Comparison of ENCODE assay signal across 8 cellular contexts in the genomic region with DNA sequence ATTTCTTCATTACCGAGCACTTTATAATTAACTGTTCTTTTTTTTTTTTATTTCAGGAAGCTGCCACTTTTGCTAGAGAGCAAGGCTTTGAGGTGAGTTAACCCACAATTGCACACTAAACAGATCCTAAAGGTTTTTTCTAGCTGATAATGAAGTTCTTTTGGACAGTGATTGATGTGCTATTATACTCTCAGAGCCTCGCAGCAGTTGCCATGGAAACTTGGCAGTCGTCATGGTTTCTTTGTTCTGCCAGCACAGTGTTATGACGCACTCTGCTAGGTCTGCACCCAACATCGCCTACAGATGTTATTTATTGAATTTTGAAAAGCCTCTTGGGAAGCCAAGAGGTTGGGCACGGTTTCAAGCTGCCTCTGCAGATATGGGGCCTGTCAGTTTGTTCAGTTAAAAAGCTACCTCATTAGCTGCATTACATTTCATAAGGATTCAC.
DNase-seq lines count a peak whose midpoint lies in the region; ATAC-seq and TF ChIP-seq lines count a peak whose summit lies in the region.

No MANE protein-coding gene starts in this region.

- TF ChIP-seq CTCF in Loucy (conservative IDR thresholded peaks at IDR 0.05; ENCODE audit: low read length): no peak

- ATAC-seq in T-cell (replicated peaks in 1 of 4): peak; percentile 69 to 88 (median 78)
- peak; percentile 94 to 97 for ATAC-seq in left cardiac atrium
- ATAC-seq in sciatic nerve: peak; percentile 97
- ATAC-seq in HG03039 (IDR thresholded peaks at IDR 0.05; ENCODE audit: unreplicated experiment): no peak
- ATAC-seq in HG02884 (IDR thresholded peaks at IDR 0.05; ENCODE audit: unreplicated experiment): no peak

- no peaks in the 10 kb centered on the region for H3K79me2 ChIP-seq in Loucy (ENCODE audit: insufficient read depth, low read length)

- peak overlapping the region; percentile 39 for H3K4me3 ChIP-seq in Loucy (ENCODE audit: low read length, poor library complexity, severe bottlenecking)

- no peaks in the 10 kb centered on the region for H3K9me3 ChIP-seq in Loucy (ENCODE audit: insufficient read depth, low read depth, low read length)

- peak overlapping the region; percentile 65 for H3K9ac ChIP-seq in Loucy (ENCODE audit: low read depth, low read length, poor library complexity, severe bottlenecking)

- no peak overlapping the region for H2AFZ ChIP-seq in Loucy (ENCODE audit: low read length)

- no peaks in the 10 kb centered on the region for H4K20me1 ChIP-seq in Loucy (ENCODE audit: insufficient read depth, low read length, poor library complexity, severe bottlenecking)

- H3F3A ChIP-seq in Loucy (ENCODE audit: low read depth): peaks cover 6% of the 10 kb centered on the region

- intact Hi-C loops in left cardiac atrium (cut with DNase I): no loop called here
- intact Hi-C loops in sciatic nerve (cut with DNase I): no loop called here

- no peaks in the 10 kb centered on the region for H3K27me3 Mint-ChIP-seq in T-cell

- H3K36me3 ChIP-seq in Loucy (ENCODE audit: insufficient read depth, low read length): no peaks in the 10 kb centered on the region

- H3K36me3 Mint-ChIP-seq in T-cell: peaks cover 11% of the 10 kb centered on the region

- H3K4me1 Mint-ChIP-seq in T-cell: peaks cover 57 to 62% (median 59%) of the 10 kb centered on the region in 3 donors

- POLR2A ChIA-PET in T-cell (lab: Charles Lee): interaction anchor here (0.6 to 1.4 kb wide), 5 partner anchors 7 to 116 kb away, joined by 3 to 5 read pairs (median 4); no protein-coding TSS in a partner anchor

- H3K9me2 ChIP-seq in Loucy (replicated peaks; ENCODE audit: low read depth, low read length): no peaks in the 10 kb centered on the region

- peak overlapping the region; percentile 89 to 92 for H3K27ac Mint-ChIP-seq in T-cell

- H3K27me3 ChIP-seq in Loucy (ENCODE audit: insufficient read depth, low read length, poor library complexity, severe bottlenecking): no peaks in the 10 kb centered on the region

- CTCF ChIA-PET in T-cell (lab: Charles Lee): interaction anchor here in 1 of 2 donors (0.7 to 1.2 kb wide), 3 partner anchors 39 to 237 kb away, joined by 3 to 4 read pairs (median 3); no protein-coding TSS in a partner anchor

- DNase-seq in DMS79 treated with DMSO at 0.1 percent for 48 hours (lab: John Stamatoyannopoulos, UW) (peak; percentile 83), T-cell (peak; percentile 49 to 97 (median 91)), amniotic epithelial cell (ENCODE audit: low read depth) (peak; percentile 100), left cardiac atrium (peak; percentile 93), sciatic nerve (ENCODE audit: low spot score) (peak; percentile 91)

- H3K4me1 ChIP-seq in Loucy (ENCODE audit: insufficient read depth, low read length, poor library complexity, severe bottlenecking): peaks cover 67% of the 10 kb centered on the region

- peak overlapping the region; percentile 59 for H3K4me2 ChIP-seq in Loucy (ENCODE audit: low read depth, low read length, poor library complexity, severe bottlenecking)

- H3K9me3 Mint-ChIP-seq in T-cell: no peaks in the 10 kb centered on the region

- peak overlapping the region; percentile 9 to 55 (median 17) for H3K4me3 Mint-ChIP-seq in T-cell

Comparison
In these comparisons a context has a peak if more than half of its experiments do, and no peak if none do; other contexts are left out.
1. ATAC-seq: peak in T-cell (4 of 4), left cardiac atrium (2 of 2) and sciatic nerve (single experiment); none in HG03039 (single experiment) and HG02884 (single experiment).
2. Peak in every context shown above with its lines, with median percentiles within 50 percentile points of each other: DNase-seq.